12 cellular contexts compared by ENCODE assay signal in the genomic region with DNA sequence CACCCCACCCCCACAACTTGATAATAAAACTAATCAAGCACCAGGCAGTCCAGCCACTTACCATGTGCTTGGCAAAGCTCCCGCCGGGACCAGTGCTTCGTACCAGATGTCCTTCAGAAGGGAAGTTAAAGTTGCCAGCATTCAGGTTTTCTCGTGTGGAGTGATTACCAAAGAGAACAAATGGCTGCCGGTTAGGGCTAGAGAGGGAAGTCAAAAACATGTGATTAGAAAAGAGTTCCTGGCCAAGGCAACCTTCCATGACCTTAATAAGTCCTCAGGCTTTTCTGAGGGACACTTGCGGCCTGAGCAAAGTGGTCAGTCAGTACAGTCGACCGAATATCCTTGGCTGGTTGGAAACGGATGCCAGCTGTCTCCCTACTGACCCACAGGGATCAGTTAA.
A peak's percentile ranks its signal among the peaks of the same experiment; 100 is the strongest.
DNase-seq lines count a peak whose midpoint lies in the region; TF ChIP-seq lines count a peak whose summit lies in the region.
"Had no signal": no experiment of that assay in that cellular context is flagged by ENCODE, and none has a peak within 500 bp of the region (broad histone marks: within the 10 kb centered on the region; RNA-seq: fewer than 3 reads in every experiment).

No MANE protein-coding gene starts in this region.

- H3K9me3 ChIP-seq in thyroid gland: no peaks in the 10 kb centered on the region
- H3K9me3 ChIP-seq: ascending aorta had no signal

- H3K27ac ChIP-seq in dorsolateral prefrontal cortex (peak overlapping the region in 43 of 59 donors; percentile 0 to 73 (median 50)), thyroid gland (peak overlapping the region; percentile 72 to 80 (median 74))
- H3K27ac ChIP-seq: ascending aorta had no signal

- intact Hi-C loops in dorsolateral prefrontal cortex (cut with DNase I): no loop called here
- intact Hi-C loops in lower leg skin (cut with DNase I; ENCODE audit: low total_unique reads): no loop called here
- intact Hi-C loops in thyroid gland (cut with DNase I): no loop called here

- WGBS in lower leg skin, 2 donors: 52 to 67% methylated on average over 9 of the region's 9 CpGs
- 23 to 26% methylated on average over 9 of the region's 9 CpGs for WGBS in thyroid gland, 2 donors

- DNase-seq in LNCaP clone FGC (ENCODE audit: low read depth): peak; percentile 19
- peak in 4 of 10 donors; percentile 40 to 60 (median 48) for DNase-seq in dorsolateral prefrontal cortex
- DNase-seq in lower leg skin (ENCODE audit: low spot score in 2 of 2): peak; percentile 46 to 89
- peak; percentile 96 to 97 for DNase-seq in thyroid gland
- no peak for DNase-seq in NCI-H1417 treated with DMSO at 0.1 percent for 48 hours (lab: John Stamatoyannopoulos, UW)
- DNase-seq in DMS79 (lab: John Stamatoyannopoulos, UW): no peak
- no peak for DNase-seq in NCI-H2081 (lab: John Stamatoyannopoulos, UW)
- DNase-seq: Calu3; naive thymus-derived CD8-positive, alpha-beta T cell; NCI-H2107; stimulated activated CD4-positive, alpha-beta T cell treated with anti-CD3 and anti-CD28 coated beads, Interleukin-15, amount 100 ng/mL, for 24 hours had no signal

- no peak for TF ChIP-seq CTCF in LNCaP clone FGC (IDR thresholded peaks at IDR 0.05; ENCODE audit: control insufficient read depth, extremely low read depth, insufficient read depth)
- no peak for TF ChIP-seq CTCF in dorsolateral prefrontal cortex (IDR thresholded peaks at IDR 0.05 in 54 of 56, conservative IDR thresholded peaks at IDR 0.05 in 2 of 56; ENCODE audit: low read depth in 1 of 56, partially characterized antibody in 56 of 56)
- TF ChIP-seq CTCF in lower leg skin (IDR thresholded peaks at IDR 0.05): no peak
- TF ChIP-seq CTCF in thyroid gland (IDR thresholded peaks at IDR 0.05): no peak

- H3K4me1 ChIP-seq in thyroid gland: peaks cover 17 to 23% of the 10 kb centered on the region in 2 donors
- H3K4me1 ChIP-seq: ascending aorta had no signal

- H3K27me3 ChIP-seq in dorsolateral prefrontal cortex (no peaks in the 10 kb centered on the region), thyroid gland (no peaks in the 10 kb centered on the region)
- H3K27me3 ChIP-seq: ascending aorta had no signal

- H3K36me3 ChIP-seq in thyroid gland: peaks cover 0 to 9% of the 10 kb centered on the region in 2 donors

- H3K4me3 ChIP-seq in LNCaP clone FGC (ENCODE audit: low read depth, low read length): no peak overlapping the region
- no peak overlapping the region for H3K4me3 ChIP-seq in dorsolateral prefrontal cortex
- H3K4me3 ChIP-seq in lower leg skin (ENCODE audit: low read depth, poor library complexity, severe bottlenecking): no peak overlapping the region
- H3K4me3 ChIP-seq in thyroid gland (replicated peaks in 1 of 3): no peak overlapping the region
- H3K4me3 ChIP-seq: ascending aorta had no signal

- TF ChIP-seq POLR2A in lower leg skin (IDR thresholded peaks at IDR 0.05) (no peak), thyroid gland (IDR thresholded peaks at IDR 0.05) (peak in 1 of 2 donors; percentile 9)

Comparison
In these comparisons a context has a peak if more than half of its experiments do, and no peak if none do; other contexts are left out.
1. DNase-seq: peak in LNCaP clone FGC (single experiment), lower leg skin (2 of 2) and thyroid gland (2 of 2); none in NCI-H1417 treated with DMSO at 0.1 percent for 48 hours (single experiment), DMS79 (single experiment) and NCI-H2081 (0 of 2).